ENCODE assay signal across 10 cellular contexts in the genomic region with DNA sequence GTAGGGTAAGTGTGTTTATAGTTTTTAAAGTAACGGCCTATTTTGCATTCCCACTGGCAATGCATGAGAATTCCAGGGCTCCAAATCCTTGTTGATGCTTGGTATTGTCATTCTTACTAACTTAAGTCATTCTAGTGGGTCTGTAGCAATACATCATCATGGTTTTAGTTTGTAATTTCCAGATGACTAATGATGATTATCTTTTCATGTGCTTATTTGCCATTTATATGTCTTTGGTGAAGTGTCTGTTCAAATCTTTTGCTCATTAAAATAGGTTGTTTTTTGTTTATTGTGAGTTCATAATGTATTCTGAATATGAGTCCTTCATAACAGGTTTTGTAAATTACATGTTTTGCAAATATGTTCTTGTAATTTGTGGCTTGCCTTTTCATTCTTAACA. TPM values are rescaled to one million over a fixed set of nuclear protein-coding genes. Genes with fewer than 3 reads are reported as not detected.
DNase-seq lines count a peak whose midpoint lies in the region; ATAC-seq and TF ChIP-seq lines count a peak whose summit lies in the region.
"Had no signal": no experiment of that assay in that cellular context is flagged by ENCODE, and none has a peak within 500 bp of the region (broad histone marks: within the 10 kb centered on the region; RNA-seq: fewer than 3 reads in every experiment).

No MANE protein-coding gene starts in this region.

- no peak for TF ChIP-seq POLR2A in ovary (IDR thresholded peaks at IDR 0.05)

- H3K27me3 ChIP-seq in ovary = no peaks in the 10 kb centered on the region

- TF ChIP-seq CTCF in ovary (IDR thresholded peaks at IDR 0.05) = no peak

- no peak for DNase-seq in HEK293T (ENCODE audit: extremely low spot score)
- DNase-seq in amniotic stem cell (lab: John Stamatoyannopoulos, UW) = peak; percentile 58
- peak; percentile 53 for DNase-seq in hepatic stellate cell (ENCODE audit: low spot score)
- peak; percentile 69 for DNase-seq in stromal cell of bone marrow (ENCODE audit: low read depth)
- DNase-seq in ovary = no peak
- no peak for DNase-seq in GDM1 (lab: John Stamatoyannopoulos, UW)
- DNase-seq: cortex of kidney, NCI-H2029 had no signal

- CTCF ChIA-PET in HEK293T (lab: Yijun Ruan, JAX) = no interaction called here

- H3K4me1 ChIP-seq in ovary (ENCODE audit: insufficient read depth) = peaks cover 17% of the 10 kb centered on the region

- no peak for TF ChIP-seq EP300 in ovary (IDR thresholded peaks at IDR 0.05)

- no peaks in the 10 kb centered on the region for H3K36me3 ChIP-seq in ovary

- H3K4me3 ChIP-seq in ovary = no peak overlapping the region

- no peaks in the 10 kb centered on the region for H3K9me3 ChIP-seq in ovary

- intact Hi-C loops in ovary (cut with DNase I) = no loop called here

- POLR2A ChIA-PET in HEK293T (lab: Yijun Ruan, JAX) = no interaction called here

- ATAC-seq in HG03439 (IDR thresholded peaks at IDR 0.05; ENCODE audit: unreplicated experiment) (no peak), HG03159 (IDR thresholded peaks at IDR 0.05; ENCODE audit: unreplicated experiment) (no peak)

- 1 to 22% (median 3%) methylated on average over 1 of the region's 1 CpG for WGBS in ovary, 3 donors

- H3K27ac ChIP-seq in ovary = no peak overlapping the region

TF ChIP-seq in HEK293T, 16 proteins besides CTCF, POLR2A, EP300 and RAD21:
- TF ChIP-seq LEF1 (IDR thresholded peaks at IDR 0.05; ENCODE audit: borderline replicate concordance) = no peak
- TF ChIP-seq PKNOX1 (IDR thresholded peaks at IDR 0.05) = peak; percentile 37; the same call in 1 of the 2 replicates
- TF ChIP-seq HDGF (IDR thresholded peaks at IDR 0.05; ENCODE audit: borderline replicate concordance) = no peak
- no peak for TF ChIP-seq FOXM1 (IDR thresholded peaks at IDR 0.05; ENCODE audit: borderline replicate concordance)
- no peak for TF ChIP-seq FOXK2 (IDR thresholded peaks at IDR 0.05)
- no peak for TF ChIP-seq TARDBP (IDR thresholded peaks at IDR 0.05)
- no peak for TF ChIP-seq L3MBTL2 (conservative IDR thresholded peaks at IDR 0.05)
- no peak for TF ChIP-seq CTBP1 (IDR thresholded peaks at IDR 0.05; ENCODE audit: borderline replicate concordance)

RNA-seq across cellular contexts. Expression of gene MTMR3, which starts 31.2 kb away (rescaled TPM):
- total RNA-seq in ovary = 10 to 100 TPM; 45.4 to 66.2 (median 48.3) TPM
- 10 to 100 TPM; 21.4 to 33.2 TPM for polyA plus RNA-seq in ovary

Comparison
In these comparisons a context has a peak if more than half of its experiments do, and no peak if none do; other contexts are left out.
1. DNase-seq: peak in amniotic stem cell (single experiment), hepatic stellate cell (single experiment) and stromal cell of bone marrow (single experiment); none in HEK293T (single experiment), ovary (0 of 5) and GDM1 (single experiment).